In genomic region chr17:81397314-81398169, GRCh38 we compare ENCODE assay signal across 8 cellular contexts. TPM values are rescaled to one million over a fixed set of nuclear protein-coding genes. Genes with fewer than 3 reads are reported as not detected.
DNase-seq lines count a peak whose midpoint lies in the region; ATAC-seq, FAIRE-seq and TF ChIP-seq lines count a peak whose summit lies in the region.

No MANE protein-coding gene starts in this region.

- peak overlapping the region; percentile 9 for H2AFZ ChIP-seq in astrocyte (ENCODE audit: low read depth, low read length)

- no peaks in the 10 kb centered on the region for H3K9me3 Mint-ChIP-seq in astrocyte (ENCODE audit: unreplicated experiment)
- no peaks in the 10 kb centered on the region for H3K9me3 Mint-ChIP-seq in stimulated activated effector memory CD8-positive, alpha-beta T cell treated with anti-CD3 and anti-CD28 coated beads, Interleukin-12 subunit alpha, Interleukin-12 subunit beta, amount 100 ng/mL, for 72 hours

- H3K4me1 ChIP-seq in astrocyte (ENCODE audit: insufficient read depth, low read length), result peaks cover 40% of the 10 kb centered on the region

- H3K4me1 Mint-ChIP-seq in astrocyte (ENCODE audit: low read depth, unreplicated experiment), result peaks cover 22% of the 10 kb centered on the region
- H3K4me1 Mint-ChIP-seq in stimulated activated effector memory CD8-positive, alpha-beta T cell treated with anti-CD3 and anti-CD28 coated beads, Interleukin-12 subunit alpha, Interleukin-12 subunit beta, amount 100 ng/mL, for 72 hours, result peaks cover 30% of the 10 kb centered on the region

- H3K79me2 ChIP-seq in astrocyte (ENCODE audit: insufficient read depth, low read length), result peaks cover 79% of the 10 kb centered on the region

- H3K4me3 Mint-ChIP-seq in astrocyte (ENCODE audit: unreplicated experiment), result peak overlapping the region; percentile 94
- H3K4me3 Mint-ChIP-seq in stimulated activated effector memory CD8-positive, alpha-beta T cell treated with anti-CD3 and anti-CD28 coated beads, Interleukin-12 subunit alpha, Interleukin-12 subunit beta, amount 100 ng/mL, for 72 hours, result peak overlapping the region; percentile 77

- peak overlapping the region; percentile 68 for H3K4me3 ChIP-seq in astrocyte (ENCODE audit: insufficient read depth, low read depth, low read length)

- H3K9me3 ChIP-seq in astrocyte (ENCODE audit: insufficient read depth, low read depth, low read length), result no peaks in the 10 kb centered on the region

- H3K27ac ChIP-seq in astrocyte (ENCODE audit: low read depth, low read length), result peak overlapping the region; percentile 90

- no peak for TF ChIP-seq CTCF in astrocyte (IDR thresholded peaks at IDR 0.05; ENCODE audit: insufficient read depth, low read depth, low read length)

- peak; percentile 24 for DNase-seq in SKM-1 treated with dmso at 0.1 percent for 144 hours (lab: John Stamatoyannopoulos, UW; ENCODE audit: unreplicated experiment)
- no peak for DNase-seq in SKM-1 (lab: John Stamatoyannopoulos, UW; ENCODE audit: unreplicated experiment)
- DNase-seq in NCI-H1930 (lab: John Stamatoyannopoulos, UW), result peak; percentile 71 to 76
- no peak for DNase-seq in astrocyte (ENCODE audit: low read depth)
- DNase-seq in iPS-NIHi11 (ENCODE audit: low spot score), result peak; percentile 69
- DNase-seq in stimulated activated effector memory CD8-positive, alpha-beta T cell treated with anti-CD3 and anti-CD28 coated beads, Interleukin-12 subunit alpha, Interleukin-12 subunit beta, amount 100 ng/mL, for 72 hours (ENCODE audit: low spot score in 2 of 2), result no peak
- DNase-seq in KG1 (lab: John Stamatoyannopoulos, UW), result no peak
- DNase-seq in COLO829 (ENCODE audit: low spot score), result no peak

- H3K27ac Mint-ChIP-seq in astrocyte (ENCODE audit: unreplicated experiment), result peak overlapping the region; percentile 97
- no peak overlapping the region for H3K27ac Mint-ChIP-seq in stimulated activated effector memory CD8-positive, alpha-beta T cell treated with anti-CD3 and anti-CD28 coated beads, Interleukin-12 subunit alpha, Interleukin-12 subunit beta, amount 100 ng/mL, for 72 hours

- H3K9ac ChIP-seq in astrocyte (ENCODE audit: low read length), result peak overlapping the region; percentile 90

- no peaks in the 10 kb centered on the region for H3K27me3 ChIP-seq in astrocyte (ENCODE audit: insufficient read depth, low read length)

- no peaks in the 10 kb centered on the region for H3K36me3 ChIP-seq in astrocyte (ENCODE audit: insufficient read depth, low read length)

- peaks cover 7% of the 10 kb centered on the region for H4K20me1 ChIP-seq in astrocyte (ENCODE audit: insufficient read depth, low read length)

- H3K36me3 Mint-ChIP-seq in astrocyte (ENCODE audit: low read depth, unreplicated experiment), result no peaks in the 10 kb centered on the region
- H3K36me3 Mint-ChIP-seq in stimulated activated effector memory CD8-positive, alpha-beta T cell treated with anti-CD3 and anti-CD28 coated beads, Interleukin-12 subunit alpha, Interleukin-12 subunit beta, amount 100 ng/mL, for 72 hours, result peaks cover 24% of the 10 kb centered on the region

- no peak for ATAC-seq in stimulated activated effector memory CD8-positive, alpha-beta T cell treated with anti-CD3 and anti-CD28 coated beads, Interleukin-12 subunit alpha, Interleukin-12 subunit beta, amount 100 ng/mL, for 72 hours

- H3K27me3 Mint-ChIP-seq in astrocyte (ENCODE audit: low read depth, unreplicated experiment), result no peaks in the 10 kb centered on the region

- FAIRE-seq in astrocyte (lab: Jason Lieb, UNC), result no peak

- peak overlapping the region; percentile 96 for H3K4me2 ChIP-seq in astrocyte (ENCODE audit: low read length)

RNA-seq across cellular contexts. Expression of gene BAHCC1, which starts 2.3 kb away (rescaled TPM):
- total RNA-seq in astrocyte, result 18.5 TPM in 2 replicates

Comparison
In these comparisons a context has a peak if more than half of its experiments do, and no peak if none do; other contexts are left out.
1. DNase-seq: peak in SKM-1 treated with dmso at 0.1 percent for 144 hours (single experiment), NCI-H1930 (2 of 2) and iPS-NIHi11 (single experiment); none in SKM-1 (single experiment), astrocyte (single experiment), stimulated activated effector memory CD8-positive, alpha-beta T cell treated with anti-CD3 and anti-CD28 coated beads, Interleukin-12 subunit alpha, Interleukin-12 subunit beta, amount 100 ng/mL, for 72 hours (0 of 2), KG1 (single experiment) and COLO829 (single experiment).